39 cellular contexts compared by ENCODE assay signal in the genomic region with DNA sequence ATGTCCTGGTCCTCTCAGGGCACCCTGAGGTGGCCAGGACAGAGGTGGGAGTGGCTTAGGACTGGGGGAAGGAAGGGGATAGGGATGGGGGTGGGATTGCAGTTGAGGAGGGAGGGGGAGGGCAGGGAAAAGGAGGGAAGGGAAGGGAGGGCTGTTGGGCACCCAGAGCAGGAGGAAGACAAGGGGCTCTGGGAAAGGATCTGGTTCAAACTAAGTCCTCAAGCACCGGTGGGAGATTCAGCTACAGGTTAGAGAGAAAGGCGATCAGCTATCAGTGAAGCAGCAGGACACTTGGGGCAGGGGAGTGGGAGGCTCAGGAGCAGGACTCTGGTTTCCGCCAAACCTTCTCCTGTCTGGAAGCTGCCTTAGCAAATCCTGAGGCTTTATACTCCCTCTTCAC. TPM values are rescaled to one million over a fixed set of nuclear protein-coding genes. Genes with fewer than 3 reads are reported as not detected.
"Had no signal": no experiment of that assay in that cellular context is flagged by ENCODE, and none has a peak within 500 bp of the region (broad histone marks: within the 10 kb centered on the region; RNA-seq: fewer than 3 reads in every experiment).

No MANE protein-coding gene starts in this region.

- H3K9me3 ChIP-seq: MG63 had no signal

- DNase-seq: Karpas-422, Kasumi-1, MG63, MM.1S, MV-4-11, NCI-H1048, NCI-H1092, NCI-H1092 treated with DMSO at 0.1 percent for 48 hours, NCI-H1105, NCI-H1105 treated with DMSO at 0.1 percent for 48 hours, NCI-H1417, NCI-H1417 treated with DMSO at 0.1 percent for 48 hours, NCI-H1436, NCI-H1436 treated with DMSO at 0.1 percent for 48 hours, NCI-H146, NCI-H1694, NCI-H1694 treated with DMSO at 0.1 percent for 48 hours, NCI-H187, NCI-H187 treated with DMSO at 0.1 percent for 48 hours, NCI-H1930, NCI-H2029, NCI-H2029 treated with DMSO at 0.1 percent for 48 hours, NCI-H2081, NCI-H2081 treated with DMSO at 0.1 percent for 48 hours, NCI-H2107, NCI-H2171, NCI-H2171 treated with DMSO at 0.1 percent for 48 hours, NCI-H2227 treated with DMSO at 0.1 percent for 48 hours, NCI-H226, NCI-H345, NCI-H446, NCI-H446 treated with DMSO at 0.1 percent for 48 hours, NCI-H510A, NCI-H510A treated with DMSO at 0.1 percent for 48 hours, NCI-H524 had no signal

- H3K4me3 ChIP-seq: MG63 had no signal

- H3K36me3 ChIP-seq: MG63 had no signal

RNA-seq across cellular contexts. Expression of a gene that starts 44.6 kb away (rescaled TPM):
- total RNA-seq: LHCN-M2, M059J, MCF 10A, NCI-H460 had no signal
